ENCODE assay signal across 14 cellular contexts in the genomic region with DNA sequence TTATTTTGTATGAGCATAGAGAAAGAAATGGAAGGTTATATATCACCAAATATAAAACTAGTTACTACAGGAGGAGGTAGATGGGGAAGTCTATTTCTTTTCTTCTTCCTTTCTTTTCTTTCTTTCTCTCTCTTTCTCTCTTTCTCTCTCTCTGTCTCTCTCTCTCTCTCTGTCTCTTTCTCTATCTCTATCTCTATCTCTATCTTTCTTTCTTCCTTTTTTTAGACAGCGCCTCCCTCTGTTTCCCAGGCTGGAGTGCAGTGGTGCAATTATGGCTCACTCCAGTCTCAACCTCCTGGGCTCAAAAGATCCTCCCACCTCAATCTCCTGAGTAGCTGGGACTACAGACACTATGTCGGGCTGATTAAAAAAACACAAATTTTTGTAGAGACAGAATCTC. TPM values are rescaled to one million over a fixed set of nuclear protein-coding genes. Genes with fewer than 3 reads are reported as not detected.
DNase-seq lines count a peak whose midpoint lies in the region; ATAC-seq and TF ChIP-seq lines count a peak whose summit lies in the region.
"Had no signal": no experiment of that assay in that cellular context is flagged by ENCODE, and none has a peak within 500 bp of the region (broad histone marks: within the 10 kb centered on the region; RNA-seq: fewer than 3 reads in every experiment).

No MANE protein-coding gene starts in this region.

- H3K9me3 ChIP-seq in DND-41 (ENCODE audit: insufficient read depth, low read length, severe bottlenecking) (no peaks in the 10 kb centered on the region), HEK293 (ENCODE audit: control insufficient read depth, insufficient read depth, low read depth, low read length) (no peaks in the 10 kb centered on the region)

- TF ChIP-seq CTCF in DND-41 (IDR thresholded peaks at IDR 0.05; ENCODE audit: borderline replicate concordance, extremely low read depth, low read length, poor library complexity, severe bottlenecking) (peak; percentile 17), HEK293 (tag by site-specific recombination; IDR thresholded peaks at IDR 0.05) (no peak), chondrocyte (IDR thresholded peaks at IDR 0.05) (peak; percentile 18), type B pancreatic cell (conservative IDR thresholded peaks at IDR 0.05) (no peak), foreskin fibroblast (IDR thresholded peaks at IDR 0.05; ENCODE audit: low read depth, low read length) (no peak)

- H3K9me3 Mint-ChIP-seq in chondrocyte (ENCODE audit: low read depth) (peaks cover 3% of the 10 kb centered on the region), type B pancreatic cell (no peaks in the 10 kb centered on the region)

- H3K27me3 Mint-ChIP-seq in chondrocyte (ENCODE audit: low read depth) = no peaks in the 10 kb centered on the region
- peaks cover 8% of the 10 kb centered on the region for H3K27me3 Mint-ChIP-seq in type B pancreatic cell
- H3K27me3 Mint-ChIP-seq: B cell; CD4-positive, alpha-beta memory T cell had no signal

- H3K4me1 Mint-ChIP-seq in chondrocyte (ENCODE audit: low read depth) (no peaks in the 10 kb centered on the region), type B pancreatic cell (ENCODE audit: unreplicated experiment) (no peaks in the 10 kb centered on the region)
- H3K4me1 Mint-ChIP-seq: B cell; CD4-positive, alpha-beta memory T cell had no signal

- H3K9ac ChIP-seq in DND-41 (ENCODE audit: low read depth, low read length) = no peak overlapping the region

- no peaks in the 10 kb centered on the region for H3K36me3 ChIP-seq in DND-41 (ENCODE audit: insufficient read depth, low read length)
- no peaks in the 10 kb centered on the region for H3K36me3 ChIP-seq in HEK293 (ENCODE audit: control insufficient read depth in 2 of 2, insufficient read depth in 1 of 2, low read length in 2 of 2)

- H3K27ac Mint-ChIP-seq in chondrocyte (ENCODE audit: unreplicated experiment) (no peak overlapping the region), type B pancreatic cell (peak overlapping the region; percentile 10)
- H3K27ac Mint-ChIP-seq: B cell; CD4-positive, alpha-beta memory T cell had no signal

- H3K36me3 Mint-ChIP-seq in chondrocyte (ENCODE audit: low read depth) (peaks cover 2% of the 10 kb centered on the region), type B pancreatic cell (no peaks in the 10 kb centered on the region)

- H3K4me3 Mint-ChIP-seq in chondrocyte (ENCODE audit: unreplicated experiment) (no peak overlapping the region), type B pancreatic cell (no peak overlapping the region)
- H3K4me3 Mint-ChIP-seq: B cell; CD4-positive, alpha-beta memory T cell had no signal

- ATAC-seq in DND-41 (ENCODE audit: insufficient read depth, low read depth) = no peak
- no peak for ATAC-seq in left lobe of liver

- POLR2A ChIA-PET in HEK293 (lab: Yijun Ruan, JAX) = interaction anchor here (0.5 kb wide), 1 partner anchor 497 kb away, joined by 6 read pairs; no protein-coding TSS in a partner anchor

- CTCF ChIA-PET in HEK293 (lab: Yijun Ruan, JAX) = interaction anchor here (0.6 to 1.1 kb wide), 7 partner anchors 9 to 373 kb away, joined by 3 to 6 read pairs (median 3); no protein-coding TSS in a partner anchor

- H3K79me2 ChIP-seq in DND-41 (ENCODE audit: insufficient read depth, low read length) = no peaks in the 10 kb centered on the region

- no peaks in the 10 kb centered on the region for H4K20me1 ChIP-seq in DND-41 (ENCODE audit: insufficient read depth, low read length)

- no peak overlapping the region for H2AFZ ChIP-seq in DND-41 (ENCODE audit: low read depth, low read length)

- peaks cover 22% of the 10 kb centered on the region for H3K4me1 ChIP-seq in DND-41 (ENCODE audit: insufficient read depth, low read length)
- H3K4me1 ChIP-seq in HEK293 (ENCODE audit: control insufficient read depth, insufficient read depth, low read length) = no peaks in the 10 kb centered on the region

- H3K4me2 ChIP-seq in DND-41 (ENCODE audit: insufficient read depth, low read length) = no peak overlapping the region

- H3K27ac ChIP-seq in DND-41 (ENCODE audit: low read length) (no peak overlapping the region), HEK293 (ENCODE audit: extremely low read depth, low read depth, low read length) (no peak overlapping the region)

- DNase-seq in DND-41 (no peak), chondrocyte (ENCODE audit: low spot score) (no peak), type B pancreatic cell (ENCODE audit: extremely low spot score, unreplicated experiment) (no peak), left lobe of liver (ENCODE audit: low spot score) (no peak), foreskin fibroblast (no peak), SHP77 (lab: John Stamatoyannopoulos, UW) (no peak)
- DNase-seq: C1 segment of cervical spinal cord; CD4-positive, alpha-beta memory T cell; DMS153; DMS79 treated with DMSO at 0.1 percent for 48 hours; GDM1; Karpas-422 had no signal

- no peaks in the 10 kb centered on the region for H3K27me3 ChIP-seq in DND-41 (ENCODE audit: insufficient read depth, low read length, poor library complexity)

- H3K4me3 ChIP-seq in DND-41 (ENCODE audit: low read depth in 1 of 2, low read length in 2 of 2) (no peak overlapping the region), HEK293 (ENCODE audit: low read depth, low read length) (no peak overlapping the region), foreskin fibroblast (ENCODE audit: low read depth in 1 of 2, low read length in 2 of 2) (no peak overlapping the region)

TF ChIP-seq in HEK293, 187 proteins besides CTCF, POLR2A, EP300 and RAD21:
- TF ChIP-seq ZNF596 (tag by site-specific recombination; IDR thresholded peaks at IDR 0.05) = peak; percentile 75; the same call in 1 of the 2 replicates
- no peak for TF ChIP-seq MYNN (tag by site-specific recombination; IDR thresholded peaks at IDR 0.05; ENCODE audit: borderline replicate concordance)
- no peak for TF ChIP-seq ZNF701 (tag by site-specific recombination; IDR thresholded peaks at IDR 0.05)
- TF ChIP-seq ZNF366 (tag by site-specific recombination; conservative IDR thresholded peaks at IDR 0.05) = 0 out of 2 replicates have a peak, but pooled peaks have one; percentile 19

RNA-seq across cellular contexts. Expression of a gene that starts 10.2 kb away (rescaled TPM):
- total RNA-seq in chondrocyte (91.0 to 128 TPM (median 102 TPM) in 3 replicates), type B pancreatic cell (ENCODE audit: low replicate concordance) (52.6 and 56.1 TPM in 2 replicates), left lobe of liver (23.1 TPM)

Comparison
In these comparisons a context has a peak if more than half of its experiments do, and no peak if none do; other contexts are left out.
1. CTCF ChIP-seq: peak in DND-41 (single experiment) and chondrocyte (single experiment); none in HEK293 (single experiment), type B pancreatic cell (single experiment) and foreskin fibroblast (single experiment).